ENCODE assay signal across 18 cellular contexts in genomic region chr14:105025429-105025828, GRCh38. TPM values are rescaled to one million over a fixed set of nuclear protein-coding genes. Genes with fewer than 3 reads are reported as not detected.
DNase-seq lines count a peak whose midpoint lies in the region; ATAC-seq and TF ChIP-seq lines count a peak whose summit lies in the region.
"Had no signal": no experiment of that assay in that cellular context is flagged by ENCODE, and none has a peak within 500 bp of the region (broad histone marks: within the 10 kb centered on the region; RNA-seq: fewer than 3 reads in every experiment).

No MANE protein-coding gene starts in this region.

- no peaks in the 10 kb centered on the region for H3K9me3 ChIP-seq in RWPE2 (ENCODE audit: severe bottlenecking)
- no peaks in the 10 kb centered on the region for H3K9me3 ChIP-seq in sigmoid colon
- H3K9me3 ChIP-seq: MG63, ovary, thoracic aorta had no signal

- H3K36me3 Mint-ChIP-seq in activated naive CD4-positive, alpha-beta T cell treated with anti-CD3 and anti-CD28 coated beads for 36 hours (ENCODE audit: low read depth) = peaks cover 4% of the 10 kb centered on the region
- H3K36me3 Mint-ChIP-seq in effector memory CD8-positive, alpha-beta T cell (ENCODE audit: insufficient read depth) = peaks cover 16% of the 10 kb centered on the region
- H3K36me3 Mint-ChIP-seq in stimulated activated effector memory CD8-positive, alpha-beta T cell treated with anti-CD3 and anti-CD28 coated beads, Interleukin-12 subunit alpha, Interleukin-12 subunit beta, amount 100 ng/mL, for 72 hours = no peaks in the 10 kb centered on the region
- H3K36me3 Mint-ChIP-seq: brain, mesothelial cell of epicardium had no signal

- H3K27ac ChIP-seq in RWPE2 (ENCODE audit: poor library complexity, severe bottlenecking) = peak overlapping the region; percentile 100
- H3K27ac ChIP-seq in sigmoid colon = no peak overlapping the region
- H3K27ac ChIP-seq: ovary, thoracic aorta, VCaP had no signal

- no peaks in the 10 kb centered on the region for H3K9me3 Mint-ChIP-seq in activated naive CD4-positive, alpha-beta T cell treated with anti-CD3 and anti-CD28 coated beads for 36 hours
- no peaks in the 10 kb centered on the region for H3K9me3 Mint-ChIP-seq in effector memory CD8-positive, alpha-beta T cell
- H3K9me3 Mint-ChIP-seq in stimulated activated effector memory CD8-positive, alpha-beta T cell treated with anti-CD3 and anti-CD28 coated beads, Interleukin-12 subunit alpha, Interleukin-12 subunit beta, amount 100 ng/mL, for 72 hours = no peaks in the 10 kb centered on the region
- H3K9me3 Mint-ChIP-seq: brain, endodermal cell, mesothelial cell of epicardium had no signal

- peak overlapping the region; percentile 70 for H3K27ac Mint-ChIP-seq in activated naive CD4-positive, alpha-beta T cell treated with anti-CD3 and anti-CD28 coated beads for 36 hours
- peak overlapping the region; percentile 94 for H3K27ac Mint-ChIP-seq in effector memory CD8-positive, alpha-beta T cell
- H3K27ac Mint-ChIP-seq in stimulated activated effector memory CD8-positive, alpha-beta T cell treated with anti-CD3 and anti-CD28 coated beads, Interleukin-12 subunit alpha, Interleukin-12 subunit beta, amount 100 ng/mL, for 72 hours = peak overlapping the region; percentile 4
- H3K27ac Mint-ChIP-seq: endodermal cell, mesothelial cell of epicardium had no signal

- ATAC-seq in RWPE2 (ENCODE audit: low read depth) = no peak
- no peak for ATAC-seq in effector memory CD8-positive, alpha-beta T cell (replicated peaks)
- no peak for ATAC-seq in stimulated activated effector memory CD8-positive, alpha-beta T cell treated with anti-CD3 and anti-CD28 coated beads, Interleukin-12 subunit alpha, Interleukin-12 subunit beta, amount 100 ng/mL, for 72 hours

- intact Hi-C loops in activated naive CD4-positive, alpha-beta T cell treated with anti-CD3 and anti-CD28 coated beads for 36 hours (cut with micrococcal nuclease) = no loop called here
- intact Hi-C loops in sigmoid colon (cut with DNase I) = no loop called here

- TF ChIP-seq POLR2A in sigmoid colon (IDR thresholded peaks at IDR 0.05) = no peak

- no peak overlapping the region for H3K4me3 Mint-ChIP-seq in activated naive CD4-positive, alpha-beta T cell treated with anti-CD3 and anti-CD28 coated beads for 36 hours
- H3K4me3 Mint-ChIP-seq in effector memory CD8-positive, alpha-beta T cell = peak overlapping the region; percentile 43 to 63
- H3K4me3 Mint-ChIP-seq in stimulated activated effector memory CD8-positive, alpha-beta T cell treated with anti-CD3 and anti-CD28 coated beads, Interleukin-12 subunit alpha, Interleukin-12 subunit beta, amount 100 ng/mL, for 72 hours = peak overlapping the region; percentile 21
- H3K4me3 Mint-ChIP-seq: endodermal cell, mesothelial cell of epicardium had no signal

- TF ChIP-seq EP300 in sigmoid colon (IDR thresholded peaks at IDR 0.05) = no peak

- CTCF ChIA-PET in activated naive CD4-positive, alpha-beta T cell treated with anti-CD3 and anti-CD28 coated beads for 36 hours (lab: Charles Lee) = interaction anchor here (0.9 to 2.7 kb wide), 4 partner anchors 18 to 61 kb away, joined by 3 to 10 read pairs (median 3); no protein-coding TSS in a partner anchor

- 96 to 97% methylated on average over 6 of the region's 6 CpGs for WGBS in sigmoid colon, 2 donors

- peaks cover 46% of the 10 kb centered on the region for H3K4me1 Mint-ChIP-seq in activated naive CD4-positive, alpha-beta T cell treated with anti-CD3 and anti-CD28 coated beads for 36 hours (ENCODE audit: low read depth)
- H3K4me1 Mint-ChIP-seq in effector memory CD8-positive, alpha-beta T cell (ENCODE audit: low read depth in 2 of 2) = peaks cover 23 to 24% of the 10 kb centered on the region in 2 donors
- peaks cover 41% of the 10 kb centered on the region for H3K4me1 Mint-ChIP-seq in stimulated activated effector memory CD8-positive, alpha-beta T cell treated with anti-CD3 and anti-CD28 coated beads, Interleukin-12 subunit alpha, Interleukin-12 subunit beta, amount 100 ng/mL, for 72 hours

- no peak for DNase-seq in activated naive CD4-positive, alpha-beta T cell treated with anti-CD3 and anti-CD28 coated beads for 36 hours
- DNase-seq in activated naive CD4-positive, alpha-beta T cell (lab: John Stamatoyannopoulos, UW) = no peak
- DNase-seq in RWPE2 (ENCODE audit: low spot score) = no peak
- no peak for DNase-seq in effector memory CD8-positive, alpha-beta T cell
- no peak for DNase-seq in stimulated activated effector memory CD8-positive, alpha-beta T cell treated with anti-CD3 and anti-CD28 coated beads, Interleukin-12 subunit alpha, Interleukin-12 subunit beta, amount 100 ng/mL, for 72 hours (ENCODE audit: low spot score in 2 of 2)
- DNase-seq in sigmoid colon = no peak
- no peak for DNase-seq in SW 1271 (lab: John Stamatoyannopoulos, UW)
- no peak for DNase-seq in NCI-H524 treated with DMSO at 0.1 percent for 48 hours (lab: John Stamatoyannopoulos, UW)
- DNase-seq: DMS79, endodermal cell, NCI-H2107, NCI-H82, ovary had no signal

- H3K36me3 ChIP-seq in RWPE2 (ENCODE audit: low read depth) = peaks cover 5% of the 10 kb centered on the region; the same call in 1 of the 2 replicates
- H3K36me3 ChIP-seq in sigmoid colon = no peaks in the 10 kb centered on the region
- H3K36me3 ChIP-seq: MG63, ovary, thoracic aorta had no signal

- H3K27me3 Mint-ChIP-seq in activated naive CD4-positive, alpha-beta T cell treated with anti-CD3 and anti-CD28 coated beads for 36 hours (ENCODE audit: low read depth) = no peaks in the 10 kb centered on the region
- H3K27me3 Mint-ChIP-seq in effector memory CD8-positive, alpha-beta T cell = no peaks in the 10 kb centered on the region

- H3K4me3 ChIP-seq in RWPE2 (ENCODE audit: severe bottlenecking) (no peak overlapping the region), sigmoid colon (no peak overlapping the region)
- H3K4me3 ChIP-seq: MG63, ovary, thoracic aorta had no signal

- H3K4me1 ChIP-seq in RWPE2 (ENCODE audit: insufficient read depth, poor library complexity, severe bottlenecking) = peaks cover 73% of the 10 kb centered on the region
- H3K4me1 ChIP-seq in sigmoid colon = peaks cover 0 to 32% (median 13%) of the 10 kb centered on the region in 4 donors

- H3K27me3 ChIP-seq in RWPE2 (ENCODE audit: insufficient read depth, poor library complexity, severe bottlenecking) = no peaks in the 10 kb centered on the region
- no peaks in the 10 kb centered on the region for H3K27me3 ChIP-seq in sigmoid colon
- H3K27me3 ChIP-seq: MG63, ovary had no signal

- TF ChIP-seq CTCF in RWPE2 (IDR thresholded peaks at IDR 0.05; ENCODE audit: poor library complexity, severe bottlenecking) (no peak), sigmoid colon (IDR thresholded peaks at IDR 0.05) (no peak)

RNA-seq across cellular contexts. Expression of gene CDCA4, which starts 4.5 kb away (rescaled TPM):
- 10 to 100 TPM; 59.6 to 60.4 TPM for total RNA-seq in activated naive CD4-positive, alpha-beta T cell treated with anti-CD3 and anti-CD28 coated beads for 36 hours
- total RNA-seq in sigmoid colon = 1 to 10 TPM; 5.0 to 7.6 (median 5.6) TPM
- polyA plus RNA-seq in sigmoid colon = 10 to 100 TPM in 1 of 3 donors, 1 to 10 TPM in 2; 2.4 to 11.3 (median 3.9) TPM

RNA-seq across cellular contexts. Expression of gene GPR132, which starts 39.8 kb away (rescaled TPM):
- 10 to 100 TPM; 11.3 to 15.3 TPM for total RNA-seq in activated naive CD4-positive, alpha-beta T cell treated with anti-CD3 and anti-CD28 coated beads for 36 hours
- total RNA-seq in sigmoid colon = 1 to 10 TPM; 1.8 to 2.3 (median 2.0) TPM
- polyA plus RNA-seq in sigmoid colon = 1 to 10 TPM in 2 of 3 donors, under 1 TPM in 1; 0.60 to 8.4 (median 1.4) TPM

RNA-seq across cellular contexts. Expression of gene CLBA1, which starts 39.8 kb away (rescaled TPM):
- under 1 TPM; 0.40 to 0.43 TPM for total RNA-seq in activated naive CD4-positive, alpha-beta T cell treated with anti-CD3 and anti-CD28 coated beads for 36 hours
- 1 to 10 TPM; 3.2 to 5.1 (median 3.6) TPM for total RNA-seq in sigmoid colon
- 1 to 10 TPM; 2.8 to 8.4 (median 3.0) TPM for polyA plus RNA-seq in sigmoid colon

RNA-seq across cellular contexts. Expression of gene AHNAK2, which starts 47.3 kb away (rescaled TPM):
- under 1 TPM; 0.10 TPM for total RNA-seq in activated naive CD4-positive, alpha-beta T cell treated with anti-CD3 and anti-CD28 coated beads for 36 hours
- total RNA-seq in sigmoid colon = 100 to 1,000 TPM in 3 of 4 donors, 10 to 100 TPM in 1; 81.9 to 218 (median 129) TPM
- polyA plus RNA-seq in sigmoid colon = 10 to 100 TPM in 1 of 3 donors, 1 to 10 TPM in 1, under 1 TPM in 1; 0.23 to 12.4 (median 2.4) TPM

Comparison
In these comparisons a context has a peak if more than half of its experiments do, and no peak if none do; other contexts are left out.
1. H3K27ac Mint-ChIP-seq: peak in every context shown above with its lines; median percentile 94 in effector memory CD8-positive, alpha-beta T cell; 70 in activated naive CD4-positive, alpha-beta T cell treated with anti-CD3 and anti-CD28 coated beads for 36 hours; 4 in stimulated activated effector memory CD8-positive, alpha-beta T cell treated with anti-CD3 and anti-CD28 coated beads, Interleukin-12 subunit alpha, Interleukin-12 subunit beta, amount 100 ng/mL, for 72 hours.
2. RNA of gene CDCA4, which starts 4.5 kb away (total RNA-seq): 59.6 to 60.4 TPM in activated naive CD4-positive, alpha-beta T cell treated with anti-CD3 and anti-CD28 coated beads for 36 hours; 5.0 to 7.6 TPM in sigmoid colon; every median in the first group is over 4 times any median in the second.